Comparison of ENCODE assay signal across 1 cellular context in genomic region chr3:25664066-25664809, GRCh38.
TF ChIP-seq lines count a peak whose summit lies in the region.

No MANE protein-coding gene starts in this region.

TF ChIP-seq in HepG2, 621 proteins besides CTCF, POLR2A, EP300 and RAD21 (continued from another document and continues in another):
- TF ChIP-seq CBX1 (IDR thresholded peaks at IDR 0.05; ENCODE audit: low read depth): no peak
- TF ChIP-seq ZNF224 (CRISPR knock-in tag; IDR thresholded peaks at IDR 0.05): no peak
- TF ChIP-seq NFYC (CRISPR knock-in tag; IDR thresholded peaks at IDR 0.05): no peak
- TF ChIP-seq ZSCAN25 (CRISPR knock-in tag; IDR thresholded peaks at IDR 0.05): no peak
- TF ChIP-seq ZNF260 (CRISPR knock-in tag; IDR thresholded peaks at IDR 0.05; ENCODE audit: borderline replicate concordance, low read depth): no peak
- no peak for TF ChIP-seq ZNF383 (CRISPR knock-in tag; IDR thresholded peaks at IDR 0.05; ENCODE audit: borderline replicate concordance)
- TF ChIP-seq ARID4A (CRISPR knock-in tag; IDR thresholded peaks at IDR 0.05; ENCODE audit: borderline replicate concordance): no peak
- TF ChIP-seq AKNA (CRISPR knock-in tag; IDR thresholded peaks at IDR 0.05; ENCODE audit: borderline replicate concordance): no peak
- no peak for TF ChIP-seq ZSCAN5A (CRISPR knock-in tag; IDR thresholded peaks at IDR 0.05; ENCODE audit: borderline replicate concordance)
- TF ChIP-seq PITX1 (CRISPR knock-in tag; IDR thresholded peaks at IDR 0.05): no peak
- no peak for TF ChIP-seq ZNF253 (CRISPR knock-in tag; IDR thresholded peaks at IDR 0.05; ENCODE audit: borderline replicate concordance)
- no peak for TF ChIP-seq TERF1 (CRISPR knock-in tag; IDR thresholded peaks at IDR 0.05)
- TF ChIP-seq SMAD3 (CRISPR knock-in tag; IDR thresholded peaks at IDR 0.05): no peak
- no peak for TF ChIP-seq MED13 (CRISPR knock-in tag; IDR thresholded peaks at IDR 0.05)
- peak; percentile 28 for TF ChIP-seq ZNF160 (CRISPR knock-in tag; IDR thresholded peaks at IDR 0.05)
- TF ChIP-seq ELF4 (CRISPR knock-in tag; IDR thresholded peaks at IDR 0.05; ENCODE audit: borderline replicate concordance): no peak
- no peak for TF ChIP-seq ZNF557 (CRISPR knock-in tag; IDR thresholded peaks at IDR 0.05)
- no peak for TF ChIP-seq MAFG (CRISPR knock-in tag; IDR thresholded peaks at IDR 0.05)
- TF ChIP-seq ZNF274 (CRISPR knock-in tag; IDR thresholded peaks at IDR 0.05): 0 out of 2 replicates have a peak, but pooled peaks have one; percentile 63
- TF ChIP-seq TRAFD1 (CRISPR knock-in tag; IDR thresholded peaks at IDR 0.05; ENCODE audit: borderline replicate concordance): no peak
- no peak for TF ChIP-seq DNMT3B (CRISPR knock-in tag; conservative IDR thresholded peaks at IDR 0.05)
- TF ChIP-seq ZNF232 (CRISPR knock-in tag; IDR thresholded peaks at IDR 0.05; ENCODE audit: borderline replicate concordance): no peak
- TF ChIP-seq HINFP (CRISPR knock-in tag; IDR thresholded peaks at IDR 0.05; ENCODE audit: low read depth): peak; percentile 60; the same call in 1 of the 2 replicates
- TF ChIP-seq MXD4 (CRISPR knock-in tag; IDR thresholded peaks at IDR 0.05): peak; percentile 21; the same call in 1 of the 2 replicates
- no peak; the same call in 1 of the 2 replicates for TF ChIP-seq ARNT2 (CRISPR knock-in tag; IDR thresholded peaks at IDR 0.05; ENCODE audit: low read depth)
- no peak for TF ChIP-seq ZNF562 (CRISPR knock-in tag; IDR thresholded peaks at IDR 0.05; ENCODE audit: borderline replicate concordance)
- no peak for TF ChIP-seq MTF2 (CRISPR knock-in tag; IDR thresholded peaks at IDR 0.05; ENCODE audit: borderline replicate concordance)
- no peak for TF ChIP-seq ZNF414 (CRISPR knock-in tag; IDR thresholded peaks at IDR 0.05)
- no peak for TF ChIP-seq NFATC3 (CRISPR knock-in tag; IDR thresholded peaks at IDR 0.05)
- TF ChIP-seq ZNF121 (CRISPR knock-in tag; IDR thresholded peaks at IDR 0.05): no peak
- TF ChIP-seq ZNF484 (CRISPR knock-in tag; IDR thresholded peaks at IDR 0.05; ENCODE audit: borderline replicate concordance, low read depth): no peak
- TF ChIP-seq ZNF276 (CRISPR knock-in tag; IDR thresholded peaks at IDR 0.05; ENCODE audit: low read depth): no peak
- no peak for TF ChIP-seq SKIL (CRISPR knock-in tag; IDR thresholded peaks at IDR 0.05; ENCODE audit: borderline replicate concordance)
- TF ChIP-seq HNF1B (CRISPR knock-in tag; IDR thresholded peaks at IDR 0.05): no peak
- TF ChIP-seq RARG (CRISPR knock-in tag; IDR thresholded peaks at IDR 0.05; ENCODE audit: low read depth): no peak
- no peak for TF ChIP-seq POGZ (CRISPR knock-in tag; IDR thresholded peaks at IDR 0.05)
- 0 out of 2 replicates have a peak, but pooled peaks have one; percentile 12 for TF ChIP-seq PHF20 (CRISPR knock-in tag; IDR thresholded peaks at IDR 0.05)
- no peak for TF ChIP-seq ZSCAN21 (CRISPR knock-in tag; IDR thresholded peaks at IDR 0.05; ENCODE audit: borderline replicate concordance)
